Comparison of ENCODE assay signal across 8 cellular contexts in the genomic region with DNA sequence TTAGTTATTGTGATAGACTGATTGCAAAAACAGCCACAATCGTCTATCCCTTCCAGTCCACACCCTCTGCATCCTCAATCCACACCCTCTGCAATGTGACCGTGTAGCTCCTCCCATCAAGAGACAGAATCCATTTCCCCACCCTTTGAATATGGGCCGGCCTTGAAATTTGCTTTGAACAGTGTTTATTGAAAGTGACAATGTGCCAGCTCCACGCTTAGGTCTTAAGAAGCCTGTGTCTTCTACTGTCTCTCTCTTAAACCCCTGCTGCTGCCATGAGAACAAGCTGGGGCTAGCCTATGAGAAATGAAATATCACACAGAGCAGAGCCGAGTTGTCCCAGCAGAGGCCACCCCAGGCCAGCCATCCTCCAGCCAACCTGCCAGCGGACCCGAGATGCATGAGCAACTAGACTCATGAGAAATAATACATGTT. TPM values are rescaled to one million over a fixed set of nuclear protein-coding genes. Genes with fewer than 3 reads are reported as not detected.
A peak's percentile ranks its signal among the peaks of the same experiment; 100 is the strongest.
DNase-seq lines count a peak whose midpoint lies in the region; ATAC-seq, FAIRE-seq and TF ChIP-seq lines count a peak whose summit lies in the region.

No MANE protein-coding gene starts in this region.

- FAIRE-seq in G401.6 (lab: Jason Lieb, UNC): peak; percentile 84
- FAIRE-seq in kidney (lab: Jason Lieb, UNC): no peak

- peaks cover 16 to 19% of the 10 kb centered on the region in 2 donors for H3K4me1 ChIP-seq in kidney (ENCODE audit: control insufficient read depth in 1 of 2, insufficient read depth in 1 of 2, low read depth in 1 of 2, low read length in 2 of 2)

- H3K4me3 ChIP-seq in kidney (ENCODE audit: low read length in 2 of 2): no peak overlapping the region

- no peak for TF ChIP-seq CTCF in kidney (IDR thresholded peaks at IDR 0.05; ENCODE audit: borderline replicate concordance, extremely low read depth, insufficient read depth)

- intact Hi-C loops in kidney (cut with DNase I): no loop called here

- H3K36me3 ChIP-seq in kidney (ENCODE audit: control insufficient read depth in 1 of 2, insufficient read depth in 2 of 2, low read length in 2 of 2): no peaks in the 10 kb centered on the region

- DNase-seq in RKO (ENCODE audit: low spot score) (peak; percentile 33), epithelial cell of prostate (ENCODE audit: low read depth, low spot score) (peak; percentile 45), pons (ENCODE audit: low spot score) (peak; percentile 48), kidney (no peak)

- H3K9ac ChIP-seq in kidney (ENCODE audit: low read length in 2 of 2): no peak overlapping the region

- peak overlapping the region; percentile 100 for H3K27ac ChIP-seq in epithelial cell of prostate
- peak overlapping the region in 1 of 2 donors; percentile 90 for H3K27ac ChIP-seq in kidney (ENCODE audit: low read depth in 2 of 2, low read length in 2 of 2)

- H3K9me3 ChIP-seq in kidney (ENCODE audit: control insufficient read depth in 1 of 2, low read length in 2 of 2): peaks cover 0 to 3% of the 10 kb centered on the region in 2 donors

- ATAC-seq in HG02759 (IDR thresholded peaks at IDR 0.05; ENCODE audit: unreplicated experiment) (no peak), HG02852 (IDR thresholded peaks at IDR 0.05; ENCODE audit: unreplicated experiment) (no peak), GM19328 (IDR thresholded peaks at IDR 0.05; ENCODE audit: unreplicated experiment) (no peak)

RNA-seq across cellular contexts. Expression of a gene that starts 22.3 kb away (rescaled TPM):
- 64.5 TPM for total RNA-seq in kidney
- 7.8 TPM for polyA plus RNA-seq in kidney (ENCODE audit: insufficient read depth, low read depth, low replicate concordance)
